ENCODE assay signal across 27 cellular contexts in genomic region chr1:18682375-18682774, GRCh38. TPM values are rescaled to one million over a fixed set of nuclear protein-coding genes. Genes with fewer than 3 reads are reported as not detected.
"Had no signal": no experiment of that assay in that cellular context is flagged by ENCODE, and none has a peak within 500 bp of the region (broad histone marks: within the 10 kb centered on the region; RNA-seq: fewer than 3 reads in every experiment).

No MANE protein-coding gene starts in this region.

- H3K4me1 ChIP-seq: heart left ventricle, pancreas, stomach had no signal

- DNase-seq: cortex of kidney; dorsolateral prefrontal cortex; effector CD8-positive, alpha-beta T cell; heart left ventricle; hippocampal formation; islet precursor cell; mammary epithelial cell; mucosa of descending colon; naive thymus-derived CD8-positive, alpha-beta T cell; nucleus accumbens; pancreas; right cardiac atrium; small intestine; stimulated activated CD4-positive, alpha-beta T cell treated with anti-CD3 and anti-CD28 coated beads, Interleukin-12 subunit alpha, Interleukin-12 subunit beta, amount 100 ng/mL, for 4 hours; stimulated activated naive CD4-positive, alpha-beta T cell; stomach; trophoblast cell had no signal

- ATAC-seq: esophagus mucosa; heart left ventricle; left lobe of liver; mucosa of descending colon; naive thymus-derived CD8-positive, alpha-beta T cell; pancreas; right cardiac atrium had no signal

- H3K9me3 ChIP-seq: heart left ventricle, mucosa of descending colon, pancreas, stomach, thoracic aorta had no signal

- H3K27me3 ChIP-seq: pancreas had no signal

- H3K27ac ChIP-seq: dorsolateral prefrontal cortex, heart left ventricle, pancreas, stomach, thoracic aorta had no signal

- H3K36me3 ChIP-seq: heart left ventricle, pancreas, stomach, thoracic aorta had no signal

- H3K4me3 ChIP-seq: dorsolateral prefrontal cortex, heart left ventricle, mucosa of descending colon, pancreas, stomach, thoracic aorta had no signal

- FAIRE-seq: endometrium, frontal cortex, pancreas, small intestine, urothelium cell line had no signal

RNA-seq across cellular contexts. Expression of gene PAX7, which starts 51.7 kb away (rescaled TPM):
- total RNA-seq: esophagus mucosa; fibroblast of lung; glomerular endothelial cell; heart left ventricle; left lobe of liver; mammary epithelial cell; mucosa of descending colon; naive thymus-derived CD8-positive, alpha-beta T cell; pancreas; progenitor cell of endocrine pancreas; right cardiac atrium; stomach; thoracic aorta had no signal
- polyA plus RNA-seq: fibroblast of lung; heart left ventricle; mammary epithelial cell; naive thymus-derived CD8-positive, alpha-beta T cell; neural cell; pancreas; right cardiac atrium; stomach had no signal
